8 cellular contexts compared by ENCODE assay signal in the genomic region with DNA sequence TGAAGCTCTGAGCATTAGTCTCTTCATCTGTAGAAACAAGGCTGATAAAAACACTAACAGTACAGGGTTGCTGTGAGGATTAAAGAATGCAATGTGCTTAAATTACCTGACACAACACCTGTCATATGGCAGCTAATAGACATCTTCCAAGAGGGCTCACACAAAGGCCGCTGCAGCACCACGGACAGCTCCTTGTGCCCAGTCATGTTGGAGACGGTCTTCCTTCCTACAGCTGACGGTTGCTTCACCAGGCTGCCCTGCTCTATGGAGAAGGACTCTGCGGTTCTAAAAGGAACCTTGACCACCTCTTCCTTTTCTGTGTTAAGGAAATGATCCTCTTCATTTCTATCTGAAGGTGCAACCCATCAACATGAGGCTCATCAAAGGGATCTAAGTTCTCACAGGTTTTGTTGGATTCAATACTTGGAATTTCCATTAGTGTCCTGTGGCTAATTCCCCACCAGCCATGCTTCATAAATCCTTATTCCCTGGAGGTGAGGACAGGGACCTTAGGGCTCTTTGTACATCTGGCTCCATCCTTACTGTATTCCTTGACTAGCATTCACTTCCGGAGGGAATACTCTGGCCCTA.
DNase-seq lines count a peak whose midpoint lies in the region; ATAC-seq and TF ChIP-seq lines count a peak whose summit lies in the region.

No MANE protein-coding gene starts in this region.

- CTCF ChIA-PET in CD4-positive, alpha-beta T cell (lab: Charles Lee): no interaction called here

- ATAC-seq in CD4-positive, alpha-beta T cell (ENCODE audit: poor library complexity): no peak
- ATAC-seq in GM19397 (IDR thresholded peaks at IDR 0.05; ENCODE audit: unreplicated experiment) (no peak), GM19328 (IDR thresholded peaks at IDR 0.05; ENCODE audit: unreplicated experiment) (no peak), GM18519 (IDR thresholded peaks at IDR 0.05; ENCODE audit: low FRiP score, unreplicated experiment) (no peak)

- peaks cover 29% of the 10 kb centered on the region for H3K27me3 ChIP-seq in CD4-positive, alpha-beta T cell (ENCODE audit: control insufficient read depth, insufficient read depth, low read length)

- no peak overlapping the region for H3K27ac Mint-ChIP-seq in CD4-positive, alpha-beta T cell
- H3K27ac Mint-ChIP-seq in type B pancreatic cell: no peak overlapping the region

- no peak overlapping the region for H3K27ac ChIP-seq in CD4-positive, alpha-beta T cell (ENCODE audit: low read depth, low read length)

- no peaks in the 10 kb centered on the region for H3K9me3 ChIP-seq in CD4-positive, alpha-beta T cell (ENCODE audit: control insufficient read depth, low read length)

- peaks cover 51% of the 10 kb centered on the region for H3K27me3 Mint-ChIP-seq in CD4-positive, alpha-beta T cell
- H3K27me3 Mint-ChIP-seq in type B pancreatic cell: peaks cover 59% of the 10 kb centered on the region

- POLR2A ChIA-PET in CD4-positive, alpha-beta T cell (lab: Charles Lee): no interaction called here

- H3K4me1 Mint-ChIP-seq in CD4-positive, alpha-beta T cell (ENCODE audit: low read depth): no peaks in the 10 kb centered on the region
- H3K4me1 Mint-ChIP-seq in type B pancreatic cell (ENCODE audit: unreplicated experiment): no peaks in the 10 kb centered on the region

- no peaks in the 10 kb centered on the region for H3K9me3 Mint-ChIP-seq in CD4-positive, alpha-beta T cell
- no peaks in the 10 kb centered on the region for H3K9me3 Mint-ChIP-seq in type B pancreatic cell

- H3K36me3 Mint-ChIP-seq in CD4-positive, alpha-beta T cell (ENCODE audit: low read depth): no peaks in the 10 kb centered on the region
- H3K36me3 Mint-ChIP-seq in type B pancreatic cell: no peaks in the 10 kb centered on the region

- H3K4me3 Mint-ChIP-seq in CD4-positive, alpha-beta T cell: no peak overlapping the region
- no peak overlapping the region for H3K4me3 Mint-ChIP-seq in type B pancreatic cell

- no peak for TF ChIP-seq CTCF in CD4-positive, alpha-beta T cell (IDR thresholded peaks at IDR 0.05)
- no peak for TF ChIP-seq CTCF in type B pancreatic cell (conservative IDR thresholded peaks at IDR 0.05)

- DNase-seq in CD4-positive, alpha-beta T cell: peak in 6 of 10 experiments; percentile 4 to 31 (median 10)
- DNase-seq in MV-4-11 (lab: John Stamatoyannopoulos, UW) (peak; percentile 49), islet precursor cell (peak; percentile 88), type B pancreatic cell (ENCODE audit: extremely low spot score, unreplicated experiment) (peak; percentile 76)
- peak; percentile 54 to 58 for DNase-seq in activated T-cell treated with anti-CD3 and anti-CD28 coated beads, Interleukin-2, amount 50 U/mL, for 48 hours

- intact Hi-C loops in CD4-positive, alpha-beta T cell (cut with DNase I, micrococcal nuclease): no loop called here

Comparison
In these comparisons a context has a peak if more than half of its experiments do, and no peak if none do; other contexts are left out.
1. DNase-seq: peak in every context shown above with its lines; median percentile 88 in islet precursor cell; 76 in type B pancreatic cell; 56 in activated T-cell treated with anti-CD3 and anti-CD28 coated beads, Interleukin-2, amount 50 U/mL, for 48 hours; 49 in MV-4-11; 10 in CD4-positive, alpha-beta T cell.